In the genomic region with DNA sequence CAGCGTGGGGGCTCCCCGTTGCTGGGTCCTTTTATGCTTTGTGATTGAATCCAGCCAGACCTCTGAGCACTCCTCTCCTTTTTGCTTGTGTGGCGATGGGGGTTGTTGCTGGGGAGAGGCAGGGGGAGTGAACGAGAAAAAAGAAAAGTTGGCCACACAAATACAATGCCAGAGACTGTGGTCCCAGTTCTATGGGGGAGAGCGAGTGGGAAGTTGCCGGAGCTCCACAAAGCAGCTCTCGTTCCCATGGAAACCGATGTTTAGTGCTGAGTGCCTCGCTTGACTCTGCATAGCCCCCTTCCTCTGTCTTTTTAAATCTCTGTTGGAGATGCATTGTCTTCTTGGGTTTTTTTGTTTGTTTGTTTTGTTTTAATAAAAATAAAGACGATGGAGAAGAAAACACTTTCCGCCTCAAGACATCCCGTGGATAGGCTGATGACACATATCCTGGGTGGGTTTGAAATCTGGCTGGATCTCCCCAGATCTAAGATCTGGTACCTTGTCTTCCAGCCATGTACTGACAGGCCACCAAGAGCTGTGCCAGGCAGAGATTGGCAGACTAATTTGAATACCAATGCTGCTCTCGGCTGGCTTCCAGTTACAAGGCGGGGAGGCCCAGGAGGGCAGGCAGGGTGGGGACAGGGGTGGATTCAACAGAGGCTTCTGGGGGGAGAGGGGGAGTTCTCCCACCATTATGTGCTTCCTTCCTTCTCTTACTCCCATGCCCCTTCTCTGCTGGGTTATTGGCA, we compare ENCODE assay signal across 12 cellular contexts.
DNase-seq lines count a peak whose midpoint lies in the region; ATAC-seq, FAIRE-seq and TF ChIP-seq lines count a peak whose summit lies in the region.
"Had no signal": no experiment of that assay in that cellular context is flagged by ENCODE, and none has a peak within 500 bp of the region (broad histone marks: within the 10 kb centered on the region; RNA-seq: fewer than 3 reads in every experiment).

No MANE protein-coding gene starts in this region.

- no peak overlapping the region for H3K4me3 ChIP-seq in right lobe of liver
- H3K4me3 ChIP-seq in HepG2 (replicated peaks in 1 of 3; ENCODE audit: insufficient read depth in 1 of 3, low read depth in 2 of 3, low read length in 3 of 3), result no peak overlapping the region
- H3K4me3 ChIP-seq: testis had no signal

- POLR2A ChIA-PET in HepG2 (lab: Yijun Ruan, JAX), result no interaction called here
- POLR2A ChIA-PET in GM10248 (lab: Yijun Ruan, JAX), result no interaction called here

- no peak overlapping the region for H3K4me2 ChIP-seq in HepG2 (ENCODE audit: low read depth, low read length)

- no peaks in the 10 kb centered on the region for H3K79me2 ChIP-seq in HepG2 (ENCODE audit: insufficient read depth, low read length)

- H3K9me3 ChIP-seq in right lobe of liver (no peaks in the 10 kb centered on the region), HepG2 (ENCODE audit: low read length) (no peaks in the 10 kb centered on the region)
- H3K9me3 ChIP-seq: testis had no signal

- no peak for TF ChIP-seq EP300 in HepG2 (IDR thresholded peaks at IDR 0.05; ENCODE audit: low read depth in 2 of 2, low read length in 2 of 2)
- no peak for TF ChIP-seq EP300 in HepG2 (CRISPR knock-in tag; IDR thresholded peaks at IDR 0.05; ENCODE audit: borderline replicate concordance)

- H3K27me3 ChIP-seq in right lobe of liver (no peaks in the 10 kb centered on the region), HepG2 (ENCODE audit: control insufficient read depth in 1 of 2, insufficient read depth in 2 of 2, low read length in 2 of 2) (peaks cover 0 to 23% of the 10 kb centered on the region in 2 experiments; a peak in 2 of 5 replicates)
- H3K27me3 ChIP-seq: testis had no signal

- 47% methylated on average over 11 of the region's 14 CpGs for WGBS in right lobe of liver (ENCODE audit: insufficient coverage, low coverage, low lambda C conversion rate, missing lambda C conversion rate)
- WGBS in HepG2 (ENCODE audit: low lambda C conversion rate), result 52% methylated on average over 14 of the region's 14 CpGs

- H3K36me3 ChIP-seq in right lobe of liver (no peaks in the 10 kb centered on the region), HepG2 (replicated peaks in 1 of 2; ENCODE audit: control insufficient read depth in 1 of 2, insufficient read depth in 2 of 2, low read length in 2 of 2) (no peaks in the 10 kb centered on the region)

- CTCF ChIA-PET in HepG2 (lab: Yijun Ruan, JAX; ENCODE audit: low intra/inter-chr PET ratio, low total read pairs) (no interaction called here), GM10248 (lab: Yijun Ruan, JAX) (interaction anchor here (0.6 kb wide), 1 partner anchor 772 kb away, joined by 3 read pairs; no protein-coding TSS in a partner anchor)

- no peak overlapping the region for H3K9ac ChIP-seq in HepG2 (ENCODE audit: insufficient read depth, low read depth, low read length)

- H3K4me1 ChIP-seq in right lobe of liver (peaks cover 0 to 9% (median 3%) of the 10 kb centered on the region in 4 donors), HepG2 (ENCODE audit: insufficient read depth, low read length) (no peaks in the 10 kb centered on the region)

- H3K27ac ChIP-seq in right lobe of liver (no peak overlapping the region), HepG2 (ENCODE audit: extremely low read length, insufficient read depth, low read length) (no peak overlapping the region)
- H3K27ac ChIP-seq: epithelial cell of prostate, HL-60, testis had no signal

- intact Hi-C loops in right lobe of liver (cut with DNase I) (no loop called here), HepG2 (cut with micrococcal nuclease; ENCODE audit: unreplicated experiment) (no loop called here)

- BruUV-seq in HepG2 (replicated peaks; lab: Mats Ljungman, UMichigan), result no TSS peak

- TF ChIP-seq POLR2A in right lobe of liver (IDR thresholded peaks at IDR 0.05) (no peak), HepG2 (IDR thresholded peaks at IDR 0.05; ENCODE audit: insufficient read depth in 1 of 2, low read depth in 2 of 2, low read length in 2 of 2) (no peak)

- H2AFZ ChIP-seq in HepG2 (ENCODE audit: low read length), result no peak overlapping the region

- H4K20me1 ChIP-seq in HepG2 (ENCODE audit: insufficient read depth, low read length), result no peaks in the 10 kb centered on the region

- no peak for TF ChIP-seq RAD21 in HepG2 (CRISPR knock-in tag; IDR thresholded peaks at IDR 0.05)

- DNase-seq in right lobe of liver (peak in 1 of 3 donors; percentile 51), HepG2 (ENCODE audit: low spot score) (no peak), fibroblast of the conjunctiva (ENCODE audit: low read depth) (peak; percentile 3), midbrain (lab: John Stamatoyannopoulos, UW) (peak; percentile 77), GM19240 (ENCODE audit: insufficient read length, low spot score) (no peak), NCI-H128 (lab: John Stamatoyannopoulos, UW; ENCODE audit: unreplicated experiment) (no peak), GM10248 (ENCODE audit: extremely low spot score) (no peak)
- DNase-seq in activated effector memory CD4-positive, alpha-beta T cell treated with anti-CD3 and anti-CD28 coated beads, Interleukin-2, amount 50 U/mL, for 16 hours, result no peak
- DNase-seq: activated gamma-delta T cell, testis had no signal

- no peak for TF ChIP-seq CTCF in right lobe of liver (IDR thresholded peaks at IDR 0.05)
- TF ChIP-seq CTCF in HepG2 (CRISPR knock-in tag; IDR thresholded peaks at IDR 0.05), result no peak
- TF ChIP-seq CTCF in GM10248 (IDR thresholded peaks at IDR 0.05; ENCODE audit: control extremely low read depth, extremely low read depth, low read depth, missing control alignments), result no peak

- FAIRE-seq in HepG2 (lab: Jason Lieb, UNC), result no peak

- ATAC-seq in right lobe of liver, result peak in 3 of 4 donors; percentile 26 to 54 (median 26)
- no peak for ATAC-seq in HepG2

- in situ Hi-C loops in HepG2 (cut with HindIII; ENCODE audit: extremely low pct_ligation_motif_present, low pct_unique_long_range_greater_than_20kb), result no loop called here

TF ChIP-seq in HepG2, 621 proteins besides CTCF, POLR2A, EP300 and RAD21:
- TF ChIP-seq ZBTB49 (CRISPR knock-in tag; IDR thresholded peaks at IDR 0.05; ENCODE audit: borderline replicate concordance), result no peak
- no peak for TF ChIP-seq SETDB1 (CRISPR knock-in tag; IDR thresholded peaks at IDR 0.05; ENCODE audit: borderline replicate concordance)
- TF ChIP-seq GABPA (IDR thresholded peaks at IDR 0.05; ENCODE audit: low read depth, low read length), result no peak
- TF ChIP-seq GABPA (CRISPR knock-in tag; IDR thresholded peaks at IDR 0.05; ENCODE audit: low read depth), result no peak

Comparison
In these comparisons a context has a peak if more than half of its experiments do, and no peak if none do; other contexts are left out.
1. DNase-seq: peak in fibroblast of the conjunctiva (single experiment) and midbrain (single experiment); none in HepG2 (single experiment), GM19240 (single experiment), activated effector memory CD4-positive, alpha-beta T cell treated with anti-CD3 and anti-CD28 coated beads, Interleukin-2, amount 50 U/mL, for 16 hours (single experiment), NCI-H128 (single experiment) and GM10248 (single experiment).